ENCODE assay signal across 18 cellular contexts in the genomic region with DNA sequence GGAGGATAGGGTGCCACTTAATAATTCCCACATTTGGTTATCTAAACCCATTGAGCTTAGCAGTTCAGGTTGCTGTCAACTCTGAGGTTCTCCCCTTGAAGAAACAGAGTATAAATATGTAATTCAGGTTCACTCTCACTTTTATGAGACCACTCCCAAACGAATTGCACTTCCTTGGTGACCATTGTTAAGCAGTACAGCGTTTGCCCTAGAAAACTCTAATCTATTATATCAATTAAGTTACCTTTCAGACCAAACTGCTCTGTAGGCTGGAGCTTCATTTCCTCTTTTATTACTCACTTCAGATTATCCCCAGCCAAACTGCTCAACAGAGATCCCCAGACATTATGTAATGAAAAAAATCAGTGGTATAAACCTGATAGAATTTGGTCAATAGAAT.
A peak's percentile ranks its signal among the peaks of the same experiment; 100 is the strongest.
DNase-seq lines count a peak whose midpoint lies in the region; ATAC-seq and TF ChIP-seq lines count a peak whose summit lies in the region.
"Had no signal": no experiment of that assay in that cellular context is flagged by ENCODE, and none has a peak within 500 bp of the region (broad histone marks: within the 10 kb centered on the region; RNA-seq: fewer than 3 reads in every experiment).

No MANE protein-coding gene starts in this region.

- no peaks in the 10 kb centered on the region for H3K9me3 ChIP-seq in mucosa of descending colon
- H3K9me3 ChIP-seq: BE2C, BLaER1 had no signal

- DNase-seq in NCI-H748 (lab: John Stamatoyannopoulos, UW; ENCODE audit: unreplicated experiment) = peak; percentile 43
- no peak for DNase-seq in NCI-H748 treated with DMSO at 0.1 percent for 48 hours (lab: John Stamatoyannopoulos, UW)
- peak; percentile 36 for DNase-seq in NCI-H69 (lab: John Stamatoyannopoulos, UW)
- DNase-seq in mucosa of descending colon = peak in 1 of 3 donors; percentile 9
- DNase-seq in DMS153 (lab: John Stamatoyannopoulos, UW) = no peak
- DNase-seq: 8988T; ACHN; BE2C; C1 segment of cervical spinal cord; CD4-positive, alpha-beta memory T cell; CD4-positive, CD25-positive, alpha-beta regulatory T cell; CD8-positive, alpha-beta memory T cell; COR-L47; DMS 273 treated with DMSO at 0.1 percent for 48 hours; DMS79 treated with DMSO at 0.1 percent for 48 hours; GF-D8 had no signal

- no peak overlapping the region for H3K4me3 ChIP-seq in mucosa of descending colon
- H3K4me3 ChIP-seq: BLaER1 had no signal

- peak; percentile 58 for ATAC-seq in mucosa of descending colon
- no peak for ATAC-seq in HG02981 (IDR thresholded peaks at IDR 0.05; ENCODE audit: unreplicated experiment)

- no peaks in the 10 kb centered on the region for H3K4me1 ChIP-seq in mucosa of descending colon (ENCODE audit: low read depth)
- H3K4me1 ChIP-seq: BE2C, BLaER1 had no signal

- no peak for TF ChIP-seq CTCF in mucosa of descending colon (IDR thresholded peaks at IDR 0.05)

- no peaks in the 10 kb centered on the region for H3K36me3 ChIP-seq in mucosa of descending colon (ENCODE audit: low read depth)
- H3K36me3 ChIP-seq: BE2C, BLaER1 had no signal

- intact Hi-C loops in mucosa of descending colon (cut with DNase I, micrococcal nuclease) = no loop called here

Comparison
In these comparisons a context has a peak if more than half of its experiments do, and no peak if none do; other contexts are left out.
1. DNase-seq: peak in NCI-H748 (single experiment) and NCI-H69 (single experiment); none in NCI-H748 treated with DMSO at 0.1 percent for 48 hours (single experiment) and DMS153 (single experiment).